8 cellular contexts compared by ENCODE assay signal in genomic region chr9:127572961-127573727, GRCh38. TPM values are rescaled to one million over a fixed set of nuclear protein-coding genes. Genes with fewer than 3 reads are reported as not detected.
DNase-seq lines count a peak whose midpoint lies in the region; ATAC-seq and TF ChIP-seq lines count a peak whose summit lies in the region.

No MANE protein-coding gene starts in this region.

- H2AFZ ChIP-seq in PC-9: no peak overlapping the region

- no peaks in the 10 kb centered on the region for H3K27me3 ChIP-seq in PC-9 (ENCODE audit: insufficient read depth, low read depth)
- no peaks in the 10 kb centered on the region for H3K27me3 ChIP-seq in esophagus muscularis mucosa
- no peaks in the 10 kb centered on the region for H3K27me3 ChIP-seq in sigmoid colon

- POLR2A ChIA-PET in PC-9 (lab: Charles Lee; ENCODE audit: unreplicated experiment): interaction anchor here (0.6 to 1.0 kb wide), 5 partner anchors 8 to 798 kb away, joined by 3 to 36 read pairs (median 16); partner anchors contain the start of gene URM1

- H4K20me1 ChIP-seq in PC-9 (ENCODE audit: insufficient read depth): no peaks in the 10 kb centered on the region

- CTCF ChIA-PET in PC-9 (lab: Charles Lee): interaction anchor here (0.5 kb wide), 1 partner anchor 490 kb away, joined by 6 read pairs; no protein-coding TSS in a partner anchor

- H3K36me3 Mint-ChIP-seq in endothelial cell (ENCODE audit: low read depth, unreplicated experiment): no peaks in the 10 kb centered on the region

- ATAC-seq in HG03175 (IDR thresholded peaks at IDR 0.05; ENCODE audit: unreplicated experiment) (no peak), GM21390 (IDR thresholded peaks at IDR 0.05; ENCODE audit: unreplicated experiment) (no peak)

- no peaks in the 10 kb centered on the region for H3K27me3 Mint-ChIP-seq in endothelial cell (ENCODE audit: unreplicated experiment)

- intact Hi-C loops in PC-9 (cut with micrococcal nuclease; ENCODE audit: unreplicated experiment) (loop anchor here (5.0 to 10.0 kb wide), 3 partner anchors 121 to 432 kb away; partner anchors contain the start of genes LRSAM1, RPL12 and SLC2A8), esophagus muscularis mucosa (cut with DNase I) (no loop called here), sigmoid colon (cut with DNase I) (no loop called here)

- TF ChIP-seq EP300 in esophagus muscularis mucosa (IDR thresholded peaks at IDR 0.05) (no peak), sigmoid colon (IDR thresholded peaks at IDR 0.05) (no peak)

- H3F3A ChIP-seq in PC-9 (ENCODE audit: insufficient read depth, low read depth): peaks cover 61% of the 10 kb centered on the region

- H3K4me2 ChIP-seq in PC-9: peak overlapping the region; percentile 76

- peaks cover 77% of the 10 kb centered on the region for H3K4me1 ChIP-seq in PC-9 (replicated peaks; ENCODE audit: insufficient read depth)
- peaks cover 30 to 61% (median 56%) of the 10 kb centered on the region in 4 donors for H3K4me1 ChIP-seq in esophagus muscularis mucosa
- H3K4me1 ChIP-seq in sigmoid colon: peaks cover 0 to 42% (median 39%) of the 10 kb centered on the region in 4 donors

- no peaks in the 10 kb centered on the region for H3K9me3 Mint-ChIP-seq in endothelial cell (ENCODE audit: unreplicated experiment)

- H3K4me1 Mint-ChIP-seq in endothelial cell (ENCODE audit: unreplicated experiment): peaks cover 14% of the 10 kb centered on the region

- 86% methylated on average over 9 of the region's 9 CpGs for WGBS in esophagus muscularis mucosa
- 42 to 72% methylated on average over 9 of the region's 9 CpGs for WGBS in sigmoid colon, 2 donors

- H3K4me3 Mint-ChIP-seq in endothelial cell (ENCODE audit: unreplicated experiment): no peak overlapping the region

- H3K9me2 ChIP-seq in PC-9 (ENCODE audit: insufficient read depth): no peaks in the 10 kb centered on the region

- no TSS peak for BruUV-seq in PC-9 (replicated peaks; lab: Mats Ljungman, UMichigan)

- H3K79me2 ChIP-seq in PC-9 (ENCODE audit: low read depth): peaks cover 17% of the 10 kb centered on the region

- no peaks in the 10 kb centered on the region for H3K36me3 ChIP-seq in PC-9 (ENCODE audit: low read depth)
- H3K36me3 ChIP-seq in esophagus muscularis mucosa: no peaks in the 10 kb centered on the region
- H3K36me3 ChIP-seq in sigmoid colon: no peaks in the 10 kb centered on the region

- TF ChIP-seq CTCF in PC-9 (conservative IDR thresholded peaks at IDR 0.05) (no peak), esophagus muscularis mucosa (IDR thresholded peaks at IDR 0.05) (no peak), sigmoid colon (IDR thresholded peaks at IDR 0.05) (no peak), endothelial cell (IDR thresholded peaks at IDR 0.05; ENCODE audit: unreplicated experiment) (no peak)

- peak; percentile 91 for DNase-seq in EH (ENCODE audit: low read depth)
- peak; percentile 45 to 87 for DNase-seq in PC-9
- no peak for DNase-seq in esophagus muscularis mucosa (ENCODE audit: extremely low spot score)
- DNase-seq in sigmoid colon: no peak
- no peak for DNase-seq in endothelial cell (ENCODE audit: low spot score)
- DNase-seq in stimulated activated naive CD4-positive, alpha-beta T cell treated with Interleukin-2 at 50 U/mL for 16 hours (lab: John Stamatoyannopoulos, UW): no peak

- no peaks in the 10 kb centered on the region for H3K9me3 ChIP-seq in PC-9 (ENCODE audit: insufficient read depth, low read depth)
- H3K9me3 ChIP-seq in esophagus muscularis mucosa: no peaks in the 10 kb centered on the region
- no peaks in the 10 kb centered on the region for H3K9me3 ChIP-seq in sigmoid colon

- H3K27ac Mint-ChIP-seq in endothelial cell (ENCODE audit: unreplicated experiment): no peak overlapping the region

- H3K4me3 ChIP-seq in PC-9 (peak overlapping the region; percentile 30; the same call in 1 of the 2 replicates), esophagus muscularis mucosa (no peak overlapping the region), sigmoid colon (no peak overlapping the region)

- H3K27ac ChIP-seq in PC-9 (peak overlapping the region; percentile 100), esophagus muscularis mucosa (replicated peaks in 1 of 4) (peak overlapping the region; percentile 68 to 78 (median 75)), sigmoid colon (peak overlapping the region; percentile 76 to 97 (median 88))

- TF ChIP-seq POLR2A in esophagus muscularis mucosa (IDR thresholded peaks at IDR 0.05; ENCODE audit: low read depth): no peak
- TF ChIP-seq POLR2A in sigmoid colon (IDR thresholded peaks at IDR 0.05): no peak

RNA-seq across cellular contexts. Expression of gene STXBP1, which starts 38.9 kb away (rescaled TPM):
- total RNA-seq in PC-9 (2021): 35.1 and 44.0 TPM in 2 replicates
- 10 to 100 TPM; 17.2 to 34.0 (median 19.8) TPM for total RNA-seq in esophagus muscularis mucosa
- total RNA-seq in sigmoid colon: 10 to 100 TPM; 32.3 to 97.2 (median 41.0) TPM
- 1 to 10 TPM; 3.7 to 9.2 (median 9.0) TPM for polyA plus RNA-seq in sigmoid colon
- total RNA-seq in endothelial cell (ENCODE audit: unreplicated experiment): 113 TPM

Comparison
In these comparisons a context has a peak if more than half of its experiments do, and no peak if none do; other contexts are left out.
1. DNase-seq: peak in EH (single experiment) and PC-9 (2 of 2); none in esophagus muscularis mucosa (single experiment), sigmoid colon (single experiment), endothelial cell (single experiment) and stimulated activated naive CD4-positive, alpha-beta T cell treated with Interleukin-2 at 50 U/mL for 16 hours (single experiment).
2. Peak in every context shown above with its lines, with median percentiles within 50 percentile points of each other: H3K27ac ChIP-seq.